In the genomic region with DNA sequence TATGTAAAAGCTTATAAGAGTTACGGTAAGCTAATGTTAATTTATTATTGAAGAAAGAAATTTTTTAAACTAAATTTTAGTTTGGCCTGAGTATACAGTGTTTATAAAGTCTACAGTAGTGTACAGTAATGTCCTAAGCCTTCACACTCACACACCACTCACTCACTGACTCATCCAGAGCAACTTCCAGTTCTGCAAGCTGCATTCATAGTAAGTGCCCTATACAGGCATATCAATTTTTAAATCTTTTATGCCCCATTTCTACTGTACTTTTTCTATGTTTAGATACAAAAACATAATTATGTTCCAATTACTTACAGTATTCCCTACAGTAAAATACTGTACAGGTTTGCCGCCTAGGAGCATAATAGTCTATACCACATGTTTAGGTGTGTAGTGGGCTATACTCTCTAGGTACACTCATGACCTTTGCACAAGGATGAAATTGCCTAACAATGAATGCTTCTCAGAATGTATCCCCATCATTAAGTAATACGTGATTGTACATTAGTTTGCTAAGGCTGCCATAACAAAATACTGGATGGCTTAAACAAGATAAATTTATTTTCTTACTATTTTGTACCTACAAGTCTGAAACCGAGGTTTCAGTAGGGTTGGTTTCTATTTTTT, we compare ENCODE assay signal across 29 cellular contexts.
DNase-seq lines count a peak whose midpoint lies in the region; ATAC-seq, FAIRE-seq and TF ChIP-seq lines count a peak whose summit lies in the region.
"Had no signal": no experiment of that assay in that cellular context is flagged by ENCODE, and none has a peak within 500 bp of the region (broad histone marks: within the 10 kb centered on the region; RNA-seq: fewer than 3 reads in every experiment).

No MANE protein-coding gene starts in this region.

- no peak overlapping the region for H3K4me3 ChIP-seq in PC-3 (ENCODE audit: low read length)
- no peak overlapping the region for H3K4me3 ChIP-seq in bronchial epithelial cell (ENCODE audit: low read depth, low read length)
- H3K4me3 ChIP-seq: cardiac muscle cell, hepatocyte, PC-9, tibial artery had no signal

- H2AFZ ChIP-seq in PC-3 (ENCODE audit: low read length): no peak overlapping the region
- H2AFZ ChIP-seq: hepatocyte, PC-9 had no signal

- DNase-seq in ELR (ENCODE audit: low read depth) (peak; percentile 83), PC-3 (peak; percentile 76), bronchial epithelial cell (ENCODE audit: low read depth) (peak; percentile 86), glomerular visceral epithelial cell (ENCODE audit: extremely low spot score) (peak; percentile 2), AG08395 (ENCODE audit: low spot score) (no peak), GM20000 (ENCODE audit: low spot score) (no peak)
- no peak for DNase-seq in effector CD4-positive, alpha-beta T cell
- DNase-seq: activated CD8-positive, alpha-beta T cell treated with anti-CD3 and anti-CD28 coated beads for 36 hours; activated effector memory CD4-positive, alpha-beta T cell treated with Interleukin-2 at 50 U/mL for 16 hours; activated naive CD8-positive, alpha-beta T cell treated with anti-CD3 and anti-CD28 coated beads for 36 hours; activated T-cell treated with anti-CD3 and anti-CD28 coated beads for 4 hours; cortex of kidney; immature natural killer cell; midbrain; naive thymus-derived CD8-positive, alpha-beta T cell; NCI-H146; NCI-H524; PC-9; retina; tibial artery had no signal

- H3K27me3 ChIP-seq in PC-3 (ENCODE audit: low read length) (no peaks in the 10 kb centered on the region), bronchial epithelial cell (ENCODE audit: control insufficient read depth, insufficient read depth, low read length) (no peaks in the 10 kb centered on the region)
- H3K27me3 ChIP-seq: cardiac muscle cell, hepatocyte, tibial artery had no signal

- intact Hi-C loops in PC-3 (cut with micrococcal nuclease): no loop called here

- ATAC-seq in PC-3: peak; percentile 98
- ATAC-seq in HG03432 (IDR thresholded peaks at IDR 0.05; ENCODE audit: unreplicated experiment): no peak
- ATAC-seq: activated CD4-positive, CD25-positive, alpha-beta regulatory T cell treated with anti-CD3 and anti-CD28 coated beads, Interleukin-2, amount 50 U/mL, for 24 hours; activated CD8-positive, alpha-beta T cell treated with anti-CD3 and anti-CD28 coated beads for 36 hours; left lobe of liver; naive thymus-derived CD8-positive, alpha-beta T cell; T-cell had no signal

- H3K4me2 ChIP-seq in PC-3 (ENCODE audit: low read length): peak overlapping the region; percentile 43
- H3K4me2 ChIP-seq: hepatocyte, KMS-11, PC-9 had no signal

- POLR2A ChIA-PET in PC-3 (lab: Charles Lee; ENCODE audit: unreplicated experiment): no interaction called here

- H3K79me2 ChIP-seq in PC-3 (ENCODE audit: low read length): no peaks in the 10 kb centered on the region
- H3K79me2 ChIP-seq: hepatocyte had no signal

- no peaks in the 10 kb centered on the region for H3K9me3 ChIP-seq in PC-3 (ENCODE audit: low read length)

- no peaks in the 10 kb centered on the region for H3K36me3 ChIP-seq in PC-3 (ENCODE audit: low read depth, low read length)
- H3K36me3 ChIP-seq in bronchial epithelial cell (ENCODE audit: control insufficient read depth, insufficient read depth, low read length): no peaks in the 10 kb centered on the region
- H3K36me3 ChIP-seq: cardiac muscle cell, tibial artery had no signal

- no TSS peak for BruUV-seq in PC-3 (replicated peaks; lab: Mats Ljungman, UMichigan)

- H3K9me2 ChIP-seq in PC-3 (replicated peaks; ENCODE audit: low read length): no peaks in the 10 kb centered on the region

- TF ChIP-seq CTCF in PC-3 (conservative IDR thresholded peaks at IDR 0.05; ENCODE audit: low read depth, low read length) (no peak), bronchial epithelial cell (IDR thresholded peaks at IDR 0.05; ENCODE audit: insufficient read depth, low read length, severe bottlenecking) (no peak), GM20000 (IDR thresholded peaks at IDR 0.05; ENCODE audit: extremely low read depth, missing control alignments) (no peak)

- H3K27ac ChIP-seq in PC-3 (ENCODE audit: low read length): peak overlapping the region; percentile 6; the same call in 1 of the 2 replicates
- H3K27ac ChIP-seq: cardiac muscle cell, hepatocyte, KMS-11, PC-9, tibial artery had no signal

- no peaks in the 10 kb centered on the region for H3F3A ChIP-seq in PC-3 (ENCODE audit: low read length, unreplicated experiment)

- H4K20me1 ChIP-seq in PC-3 (ENCODE audit: low read length): no peaks in the 10 kb centered on the region

- FAIRE-seq in bronchial epithelial cell (lab: Jason Lieb, UNC): no peak
- FAIRE-seq: GM19239, HTR-8/SVneo had no signal

- CTCF ChIA-PET in PC-3 (lab: Charles Lee): no interaction called here

- peaks cover 16% of the 10 kb centered on the region for H3K4me1 ChIP-seq in PC-3 (ENCODE audit: insufficient read depth, low read length)
- H3K4me1 ChIP-seq: tibial artery had no signal

- H3K9ac ChIP-seq in PC-3 (ENCODE audit: low read length): no peak overlapping the region
- H3K9ac ChIP-seq: KMS-11 had no signal

Comparison
In these comparisons a context has a peak if more than half of its experiments do, and no peak if none do; other contexts are left out.
1. DNase-seq: peak in ELR (single experiment), PC-3 (single experiment), bronchial epithelial cell (single experiment) and glomerular visceral epithelial cell (single experiment); none in AG08395 (single experiment), effector CD4-positive, alpha-beta T cell (single experiment) and GM20000 (single experiment).